In genomic region chr3:17550624-17551023, GRCh38 we compare ENCODE assay signal across 22 cellular contexts.
"Had no signal": no experiment of that assay in that cellular context is flagged by ENCODE, and none has a peak within 500 bp of the region (broad histone marks: within the 10 kb centered on the region; RNA-seq: fewer than 3 reads in every experiment).

No MANE protein-coding gene starts in this region.

- H3K4me1 ChIP-seq: left lung, lower lobe of right lung, prostate gland, uterus had no signal

- H3K4me3 ChIP-seq: left lung, lower lobe of right lung, ovary, prostate gland, skin epidermis, spleen, suprapubic skin, thoracic aorta, tibial nerve, uterus had no signal

- H3K27ac ChIP-seq: left lung, lower lobe of right lung, ovary, prostate gland, skin epidermis, spleen, suprapubic skin, thoracic aorta, tibial nerve, uterus had no signal

- DNase-seq: hypothalamus; kidney glomerular epithelial cell; left cardiac atrium; left lung; lower lobe of right lung; mammary epithelial cell; mesenchymal stem cell; naive thymus-derived CD4-positive, alpha-beta T cell; ovary; right cardiac atrium; spleen; stimulated activated CD4-positive, alpha-beta T cell treated with anti-CD3 and anti-CD28 coated beads, Interleukin-4, amount 100 ng/mL, for 24 hours; stimulated activated naive CD4-positive, alpha-beta T cell; uterus had no signal

- H3K9me3 ChIP-seq: left lung, lower lobe of right lung, ovary, prostate gland, spleen, suprapubic skin, thoracic aorta, tibial nerve, uterus had no signal

- H3K27me3 ChIP-seq: left lung, ovary, spleen, suprapubic skin, tibial nerve, uterus had no signal

- ATAC-seq: left cardiac atrium; left lung; lower lobe of right lung; naive thymus-derived CD4-positive, alpha-beta T cell; natural killer cell treated with Interleukin-12 subunit alpha and Interleukin-12 subunit beta and Interleukin-15 and Interleukin-18, amount 100 ng/mL, for 72 hours; right cardiac atrium; sciatic nerve; stimulated activated effector memory CD8-positive, alpha-beta T cell treated with anti-CD3 and anti-CD28 coated beads, Interleukin-12 subunit alpha, Interleukin-12 subunit beta, amount 100 ng/mL, for 72 hours had no signal

- H3K36me3 ChIP-seq: left lung, lower lobe of right lung, ovary, prostate gland, suprapubic skin, thoracic aorta, uterus had no signal
